1 cellular context compared by ENCODE assay signal in genomic region chr19:6343462-6343861, GRCh38.
TF ChIP-seq lines count a peak whose summit lies in the region.

No MANE protein-coding gene starts in this region.

TF ChIP-seq in K562, 482 proteins besides CTCF, POLR2A, EP300 and RAD21 (continued from another document):
- peak; percentile 26; the same call in 1 of the 2 replicates for TF ChIP-seq MGA (IDR thresholded peaks at IDR 0.05)
- TF ChIP-seq HDAC3 (IDR thresholded peaks at IDR 0.05; ENCODE audit: borderline replicate concordance, partially characterized antibody), result no peak
- no peak for TF ChIP-seq ZNF696 (CRISPR knock-in tag; conservative IDR thresholded peaks at IDR 0.05)
- TF ChIP-seq CHD1 (IDR thresholded peaks at IDR 0.05; ENCODE audit: low read length), result no peak
- no peak for TF ChIP-seq SMAD3 (CRISPR knock-in tag; conservative IDR thresholded peaks at IDR 0.05)
- no peak for TF ChIP-seq MAZ (CRISPR knock-in tag; conservative IDR thresholded peaks at IDR 0.05 in 1 of 2, IDR thresholded peaks at IDR 0.05 in 1 of 2)
- TF ChIP-seq TOE1 (IDR thresholded peaks at IDR 0.05; ENCODE audit: borderline replicate concordance), result peak; percentile 91
- no peak for TF ChIP-seq TOE1 (CRISPR knock-in tag; IDR thresholded peaks at IDR 0.05; ENCODE audit: borderline replicate concordance, low read depth)
- peak; percentile 74 for TF ChIP-seq USF2 (CRISPR knock-in tag; IDR thresholded peaks at IDR 0.05)
- TF ChIP-seq ZNF124 (CRISPR knock-in tag; IDR thresholded peaks at IDR 0.05), result no peak
- TF ChIP-seq USF1 (CRISPR knock-in tag; IDR thresholded peaks at IDR 0.05), result peak; percentile 82
- TF ChIP-seq ZFP91 (CRISPR knock-in tag; IDR thresholded peaks at IDR 0.05), result no peak
- no peak for TF ChIP-seq NFATC3 (IDR thresholded peaks at IDR 0.05)
- no peak for TF ChIP-seq SMAD2 (IDR thresholded peaks at IDR 0.05; ENCODE audit: low read depth, low read length)
- TF ChIP-seq ESRRA (IDR thresholded peaks at IDR 0.05; ENCODE audit: borderline replicate concordance, low read depth), result no peak
- no peak for TF ChIP-seq NEUROD1 (IDR thresholded peaks at IDR 0.05; ENCODE audit: borderline replicate concordance, low read depth, low read length, partially characterized antibody)
- no peak for TF ChIP-seq DLX4 (CRISPR knock-in tag; IDR thresholded peaks at IDR 0.05)
- TF ChIP-seq KDM1A (IDR thresholded peaks at IDR 0.05), result no peak
- TF ChIP-seq DMBX1 (CRISPR knock-in tag; IDR thresholded peaks at IDR 0.05; ENCODE audit: borderline replicate concordance), result no peak
- TF ChIP-seq ERF (CRISPR knock-in tag; IDR thresholded peaks at IDR 0.05), result no peak
- TF ChIP-seq ZNF639 (CRISPR knock-in tag; conservative IDR thresholded peaks at IDR 0.05 in 1 of 2, IDR thresholded peaks at IDR 0.05 in 1 of 2), result no peak
- no peak for TF ChIP-seq MEIS2 (IDR thresholded peaks at IDR 0.05; ENCODE audit: partially characterized antibody)
- TF ChIP-seq EHMT2 (IDR thresholded peaks at IDR 0.05), result peak; percentile 68; the same call in 1 of the 2 replicates
